8 cellular contexts compared by ENCODE assay signal in the genomic region with DNA sequence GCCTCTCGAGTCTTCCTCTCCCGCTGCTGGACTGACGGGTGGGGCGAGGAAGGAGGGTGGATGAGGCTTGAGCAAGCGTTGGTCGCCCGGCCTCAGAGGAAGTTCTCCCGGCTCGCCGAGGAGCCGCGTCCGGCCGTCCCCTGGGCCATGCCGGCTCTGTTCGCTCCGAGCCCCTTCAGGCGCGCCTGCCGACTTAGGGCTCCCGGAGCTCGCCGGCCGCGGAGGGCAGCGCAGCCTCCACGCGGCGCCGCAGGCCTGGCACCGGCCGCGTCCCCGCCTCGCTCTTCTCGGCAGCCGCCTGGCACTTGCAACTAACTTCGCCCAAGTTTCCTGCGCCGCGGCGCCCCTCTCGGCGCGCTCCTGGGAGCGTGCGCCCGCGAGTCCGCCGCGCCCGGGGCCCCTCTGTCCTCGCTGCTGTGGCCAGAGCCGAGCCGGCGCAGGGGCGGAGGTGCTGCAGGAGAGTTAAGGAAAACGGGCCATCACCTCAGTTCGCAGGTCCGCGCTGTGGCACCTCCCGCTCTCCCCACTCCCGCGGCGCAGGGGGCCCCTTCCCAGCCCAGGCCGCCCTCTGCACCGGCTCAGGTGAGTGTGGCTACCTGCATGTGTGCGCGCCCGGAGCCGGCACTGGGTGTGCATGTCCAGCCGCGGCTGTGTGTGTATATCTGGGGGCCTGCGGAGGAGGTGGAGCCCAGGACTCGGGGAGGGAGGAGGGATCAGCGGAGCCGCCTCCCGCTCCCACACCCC. TPM values are rescaled to one million over a fixed set of nuclear protein-coding genes. Genes with fewer than 3 reads are reported as not detected.
DNase-seq lines count a peak whose midpoint lies in the region; ATAC-seq and TF ChIP-seq lines count a peak whose summit lies in the region.

No MANE protein-coding gene starts in this region.

- no peaks in the 10 kb centered on the region for H3K36me3 Mint-ChIP-seq in activated T-cell treated with anti-CD3 and anti-CD28 coated beads, Interleukin-2, amount 50 U/mL, for 24 hours (ENCODE audit: low read depth)
- H3K36me3 Mint-ChIP-seq in T-helper 2 cell treated with Interferon-gamma antibody and Interleukin-4, amounts not matched to agents 5 μg/mL and 100 μg/mL, for 36 hours (ENCODE audit: low read depth), result no peaks in the 10 kb centered on the region
- H3K36me3 Mint-ChIP-seq in glutamatergic neuron (ENCODE audit: unreplicated experiment), result no peaks in the 10 kb centered on the region
- peaks cover 4% of the 10 kb centered on the region for H3K36me3 Mint-ChIP-seq in progenitor cell of endocrine pancreas (ENCODE audit: insufficient read depth)

- DNase-seq in activated T-cell treated with anti-CD3 and anti-CD28 coated beads, Interleukin-2, amount 50 U/mL, for 24 hours, result no peak
- DNase-seq in activated T-cell treated with anti-CD3 and anti-CD28 coated beads, Interleukin-2, amount 50 U/mL, for 1 hour, result no peak
- DNase-seq in T-helper 2 cell treated with Interferon-gamma antibody and Interleukin-4, amounts not matched to agents 5 μg/mL and 100 μg/mL, for 36 hours (ENCODE audit: low spot score), result peak; percentile 8
- DNase-seq in glutamatergic neuron, result peak; percentile 58
- DNase-seq in progenitor cell of endocrine pancreas (ENCODE audit: low spot score, unreplicated experiment), result peak; percentile 82

- H3K4me3 Mint-ChIP-seq in activated T-cell treated with anti-CD3 and anti-CD28 coated beads, Interleukin-2, amount 50 U/mL, for 24 hours, result peak overlapping the region; percentile 66
- peak overlapping the region; percentile 64 for H3K4me3 Mint-ChIP-seq in T-helper 2 cell treated with Interferon-gamma antibody and Interleukin-4, amounts not matched to agents 5 μg/mL and 100 μg/mL, for 36 hours
- H3K4me3 Mint-ChIP-seq in glutamatergic neuron (ENCODE audit: unreplicated experiment) (peak overlapping the region; percentile 80), progenitor cell of endocrine pancreas (ENCODE audit: low read depth) (peak overlapping the region; percentile 98)

- no peak for ATAC-seq in HG02970 (IDR thresholded peaks at IDR 0.05; ENCODE audit: low FRiP score, unreplicated experiment)
- ATAC-seq in HG03571 (IDR thresholded peaks at IDR 0.05; ENCODE audit: unreplicated experiment), result no peak
- ATAC-seq in HG02981 (IDR thresholded peaks at IDR 0.05; ENCODE audit: unreplicated experiment), result no peak

- peaks cover 8% of the 10 kb centered on the region for H3K9me3 Mint-ChIP-seq in activated T-cell treated with anti-CD3 and anti-CD28 coated beads, Interleukin-2, amount 50 U/mL, for 24 hours
- no peaks in the 10 kb centered on the region for H3K9me3 Mint-ChIP-seq in T-helper 2 cell treated with Interferon-gamma antibody and Interleukin-4, amounts not matched to agents 5 μg/mL and 100 μg/mL, for 36 hours
- peaks cover 10% of the 10 kb centered on the region for H3K9me3 Mint-ChIP-seq in glutamatergic neuron (ENCODE audit: unreplicated experiment)
- no peaks in the 10 kb centered on the region for H3K9me3 Mint-ChIP-seq in progenitor cell of endocrine pancreas (ENCODE audit: low read depth)

- H3K4me1 Mint-ChIP-seq in activated T-cell treated with anti-CD3 and anti-CD28 coated beads, Interleukin-2, amount 50 U/mL, for 24 hours (ENCODE audit: low read depth), result peaks cover 20% of the 10 kb centered on the region
- H3K4me1 Mint-ChIP-seq in T-helper 2 cell treated with Interferon-gamma antibody and Interleukin-4, amounts not matched to agents 5 μg/mL and 100 μg/mL, for 36 hours (ENCODE audit: low read depth), result peaks cover 8% of the 10 kb centered on the region
- H3K4me1 Mint-ChIP-seq in glutamatergic neuron (ENCODE audit: low read depth, unreplicated experiment), result peaks cover 5% of the 10 kb centered on the region
- peaks cover 52% of the 10 kb centered on the region for H3K4me1 Mint-ChIP-seq in progenitor cell of endocrine pancreas (ENCODE audit: low read depth)

- H3K27me3 Mint-ChIP-seq in activated T-cell treated with anti-CD3 and anti-CD28 coated beads, Interleukin-2, amount 50 U/mL, for 24 hours, result peaks cover 74% of the 10 kb centered on the region
- peaks cover 76% of the 10 kb centered on the region for H3K27me3 Mint-ChIP-seq in T-helper 2 cell treated with Interferon-gamma antibody and Interleukin-4, amounts not matched to agents 5 μg/mL and 100 μg/mL, for 36 hours (ENCODE audit: low read depth)
- H3K27me3 Mint-ChIP-seq in glutamatergic neuron (ENCODE audit: unreplicated experiment) (peaks cover 24% of the 10 kb centered on the region), progenitor cell of endocrine pancreas (peaks cover 17% of the 10 kb centered on the region)

- H3K27ac Mint-ChIP-seq in activated T-cell treated with anti-CD3 and anti-CD28 coated beads, Interleukin-2, amount 50 U/mL, for 24 hours, result peak overlapping the region; percentile 73
- no peak overlapping the region for H3K27ac Mint-ChIP-seq in T-helper 2 cell treated with Interferon-gamma antibody and Interleukin-4, amounts not matched to agents 5 μg/mL and 100 μg/mL, for 36 hours
- H3K27ac Mint-ChIP-seq in glutamatergic neuron (ENCODE audit: unreplicated experiment) (no peak overlapping the region), progenitor cell of endocrine pancreas (peak overlapping the region; percentile 97)

- TF ChIP-seq CTCF in glutamatergic neuron (IDR thresholded peaks at IDR 0.05; ENCODE audit: partially characterized antibody, unreplicated experiment), result no peak
- TF ChIP-seq CTCF in progenitor cell of endocrine pancreas (IDR thresholded peaks at IDR 0.05; ENCODE audit: unreplicated experiment), result no peak

RNA-seq across cellular contexts. Expression of gene SOX21, which starts 0.6 kb away (rescaled TPM):
- total RNA-seq in glutamatergic neuron (ENCODE audit: unreplicated experiment), result not detected
- 44.7 and 61.1 TPM in 2 replicates for total RNA-seq in progenitor cell of endocrine pancreas

Comparison
In these comparisons a context has a peak if more than half of its experiments do, and no peak if none do; other contexts are left out.
1. DNase-seq: peak in T-helper 2 cell treated with Interferon-gamma antibody and Interleukin-4, amounts not matched to agents 5 μg/mL and 100 μg/mL, for 36 hours (single experiment), glutamatergic neuron (single experiment) and progenitor cell of endocrine pancreas (single experiment); none in activated T-cell treated with anti-CD3 and anti-CD28 coated beads, Interleukin-2, amount 50 U/mL, for 24 hours (single experiment) and activated T-cell treated with anti-CD3 and anti-CD28 coated beads, Interleukin-2, amount 50 U/mL, for 1 hour (single experiment).
2. H3K27ac Mint-ChIP-seq: peak in activated T-cell treated with anti-CD3 and anti-CD28 coated beads, Interleukin-2, amount 50 U/mL, for 24 hours (single experiment) and progenitor cell of endocrine pancreas (single experiment); none in T-helper 2 cell treated with Interferon-gamma antibody and Interleukin-4, amounts not matched to agents 5 μg/mL and 100 μg/mL, for 36 hours (single experiment) and glutamatergic neuron (single experiment).
3. RNA of gene SOX21, which starts 0.6 kb away (total RNA-seq): 44.7 to 61.1 TPM in progenitor cell of endocrine pancreas; not detected in glutamatergic neuron (single experiment); every median in the first group is over 10 times any median in the second.
4. Peak in every context shown above with its lines, with median percentiles within 50 percentile points of each other: H3K4me3 Mint-ChIP-seq.